ENCODE assay signal across 9 cellular contexts in the genomic region with DNA sequence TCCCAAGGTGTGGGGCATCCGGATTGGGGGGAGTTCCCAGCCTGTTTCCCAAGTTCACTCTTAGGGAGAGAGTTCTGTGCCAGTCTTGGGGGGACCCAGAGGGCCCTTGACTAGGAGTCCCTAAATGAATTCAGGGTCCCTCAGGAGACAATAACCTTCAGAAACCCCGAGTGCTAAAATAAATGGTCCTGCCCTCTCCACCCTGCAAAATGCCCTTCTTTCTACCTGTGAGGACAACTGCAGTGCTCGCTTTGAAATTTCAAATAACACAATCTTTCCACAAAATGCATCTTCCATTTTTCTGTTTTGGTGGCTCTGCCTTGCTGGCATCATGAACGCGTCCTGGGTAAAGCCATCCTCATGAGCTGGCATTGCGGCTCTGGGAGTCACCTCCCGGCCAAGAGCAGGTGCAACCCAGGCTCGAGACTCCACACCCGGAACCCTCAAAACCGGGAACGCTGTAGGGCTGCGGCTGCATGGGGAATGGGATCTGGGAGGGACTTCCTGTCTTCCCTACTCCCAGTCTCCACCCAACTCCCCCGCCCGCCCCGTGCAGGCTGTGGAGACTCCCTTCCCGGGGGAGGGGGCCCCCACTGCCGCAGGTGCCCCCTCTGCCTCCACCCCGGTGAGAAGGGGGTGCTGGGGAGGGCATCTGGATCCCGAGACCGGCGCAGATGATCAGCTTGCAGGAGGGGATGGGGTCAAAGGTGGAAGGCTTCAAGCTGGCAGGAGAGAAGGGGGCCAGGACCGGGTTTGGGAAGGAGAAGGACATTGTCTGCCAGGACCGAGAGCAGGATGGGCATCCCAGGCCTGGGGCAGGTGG. TPM values are rescaled to one million over a fixed set of nuclear protein-coding genes. Genes with fewer than 3 reads are reported as not detected.
DNase-seq lines count a peak whose midpoint lies in the region; ATAC-seq, FAIRE-seq and TF ChIP-seq lines count a peak whose summit lies in the region.
"Had no signal": no experiment of that assay in that cellular context is flagged by ENCODE, and none has a peak within 500 bp of the region (broad histone marks: within the 10 kb centered on the region; RNA-seq: fewer than 3 reads in every experiment).

TSS of gene ZNF205 (plus strand) at position 529 of the 823 bp plus-strand sequence. CDS start 845 bp downstream, outside the sequence.

- FAIRE-seq in D721Med (lab: Jason Lieb, UNC), result no peak

- DNase-seq in D721Med (ENCODE audit: insufficient read length, low spot score), result peak; percentile 93
- peak; percentile 63 for DNase-seq in NCI-H1105 treated with DMSO at 0.1 percent for 48 hours (lab: John Stamatoyannopoulos, UW)
- peak; percentile 88 for DNase-seq in glutamatergic neuron
- peak; percentile 77 to 85 (median 83) for DNase-seq in ovary
- no peak for DNase-seq in NOMO-1 (lab: John Stamatoyannopoulos, UW; ENCODE audit: unreplicated experiment in 2 of 2)

- H3K36me3 Mint-ChIP-seq in glutamatergic neuron (ENCODE audit: unreplicated experiment), result no peaks in the 10 kb centered on the region

- H3K9me3 Mint-ChIP-seq in glutamatergic neuron (ENCODE audit: unreplicated experiment), result no peaks in the 10 kb centered on the region

- no peaks in the 10 kb centered on the region for H3K36me3 ChIP-seq in ovary

- H3K4me1 ChIP-seq in ovary (ENCODE audit: insufficient read depth), result peaks cover 10% of the 10 kb centered on the region

- no peak for TF ChIP-seq EP300 in ovary (IDR thresholded peaks at IDR 0.05)

- no peaks in the 10 kb centered on the region for H3K9me3 ChIP-seq in ovary

- peak within 1 kb of the TSS; percentile 91 for H3K4me3 Mint-ChIP-seq in glutamatergic neuron (ENCODE audit: unreplicated experiment)

- H3K27me3 Mint-ChIP-seq in glutamatergic neuron (ENCODE audit: unreplicated experiment), result peaks cover 2% of the 10 kb centered on the region

- peak within 1 kb of the TSS in 1 of 2 donors; percentile 43 for H3K27ac ChIP-seq in ovary
- H3K27ac ChIP-seq: HL-60 had no signal

- H3K4me3 ChIP-seq in WI38 (ENCODE audit: low read depth, low read length) (peak within 1 kb of the TSS; percentile 96), ovary (peak within 1 kb of the TSS; percentile 66)

- WGBS in ovary, 3 donors, result 6 to 7% (median 6%) methylated on average over 19 to 23 of the region's 23 CpGs

- H3K27ac Mint-ChIP-seq in glutamatergic neuron (ENCODE audit: unreplicated experiment), result peak within 1 kb of the TSS; percentile 90

- H3K27me3 ChIP-seq in ovary, result no peaks in the 10 kb centered on the region

- no peak for TF ChIP-seq POLR2A in ovary (IDR thresholded peaks at IDR 0.05)

- no peak for ATAC-seq in GM21619 (IDR thresholded peaks at IDR 0.05; ENCODE audit: unreplicated experiment)
- no peak for ATAC-seq in HG02970 (IDR thresholded peaks at IDR 0.05; ENCODE audit: low FRiP score, unreplicated experiment)

- H3K4me1 Mint-ChIP-seq in glutamatergic neuron (ENCODE audit: low read depth, unreplicated experiment), result peaks cover 26% of the 10 kb centered on the region

- intact Hi-C loops in ovary (cut with DNase I), result no loop called here

- TF ChIP-seq CTCF in D721Med (IDR thresholded peaks at IDR 0.05; ENCODE audit: insufficient read depth, missing control alignments) (no peak), WI38 (IDR thresholded peaks at IDR 0.05; ENCODE audit: low read depth, low read length) (no peak), glutamatergic neuron (IDR thresholded peaks at IDR 0.05; ENCODE audit: partially characterized antibody, unreplicated experiment) (no peak), ovary (IDR thresholded peaks at IDR 0.05) (no peak)

RNA-seq across cellular contexts. Expression of gene ZNF205, which starts in this region (rescaled TPM):
- total RNA-seq in glutamatergic neuron (ENCODE audit: unreplicated experiment), result 31.6 TPM
- 10 to 100 TPM; 10.7 to 16.3 (median 15.6) TPM for total RNA-seq in ovary
- 10 to 100 TPM in 1 of 2 donors, 1 to 10 TPM in 1; 3.0 to 22.1 TPM for polyA plus RNA-seq in ovary

Comparison
In these comparisons a context has a peak if more than half of its experiments do, and no peak if none do; other contexts are left out.
1. DNase-seq: peak in D721Med (single experiment), NCI-H1105 treated with DMSO at 0.1 percent for 48 hours (single experiment), glutamatergic neuron (single experiment) and ovary (5 of 5); none in NOMO-1 (0 of 2).